ENCODE assay signal across 9 cellular contexts in the genomic region with DNA sequence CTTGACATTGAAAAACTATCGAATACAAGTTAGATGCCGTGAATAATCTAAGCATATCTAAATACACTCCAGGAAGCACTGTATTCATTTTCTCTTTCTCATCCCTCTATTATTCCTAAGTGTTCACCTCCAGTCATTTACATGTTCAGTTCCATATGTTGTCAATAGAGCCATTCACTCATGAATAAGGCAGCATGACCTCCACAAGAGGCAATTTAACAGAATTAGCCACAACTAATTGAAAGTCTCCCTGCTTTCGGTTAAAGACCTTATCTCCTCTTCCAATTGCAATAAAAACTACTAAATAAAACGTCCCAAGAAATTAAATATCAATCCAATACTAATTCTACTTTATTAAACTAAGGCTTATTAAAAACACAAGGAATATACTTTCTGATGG. TPM values are rescaled to one million over a fixed set of nuclear protein-coding genes. Genes with fewer than 3 reads are reported as not detected.
DNase-seq lines count a peak whose midpoint lies in the region; ATAC-seq, FAIRE-seq and TF ChIP-seq lines count a peak whose summit lies in the region.
"Had no signal": no experiment of that assay in that cellular context is flagged by ENCODE, and none has a peak within 500 bp of the region (broad histone marks: within the 10 kb centered on the region; RNA-seq: fewer than 3 reads in every experiment).

No MANE protein-coding gene starts in this region.

- H3K9ac ChIP-seq in GM12878 (ENCODE audit: control insufficient read depth, insufficient read depth, low read length) = no peak overlapping the region
- peak overlapping the region; percentile 26; the same call in 1 of the 2 replicates for H3K9ac ChIP-seq in HepG2 (ENCODE audit: insufficient read depth, low read depth, low read length)

- no TSS peak for BruUV-seq in GM12878 (replicated peaks; lab: Mats Ljungman, UMichigan)
- TSS peak; percentile 44 for BruUV-seq in HepG2 (replicated peaks; lab: Mats Ljungman, UMichigan)

- H2AFZ ChIP-seq in GM12878 (ENCODE audit: control insufficient read depth, low read depth, low read length) (no peak overlapping the region), HepG2 (ENCODE audit: low read length) (no peak overlapping the region)

- H3K4me1 ChIP-seq in GM12878 (ENCODE audit: control insufficient read depth, insufficient read depth, low read length) = peaks cover 3% of the 10 kb centered on the region; the same call in 1 of the 2 replicates
- H3K4me1 ChIP-seq in HepG2 (ENCODE audit: insufficient read depth, low read length) = peaks cover 57% of the 10 kb centered on the region
- H3K4me1 ChIP-seq in tibial artery = peaks cover 0 to 43% (median 11%) of the 10 kb centered on the region in 4 donors

- H3K9me3 ChIP-seq in GM12878 (replicated peaks; ENCODE audit: control insufficient read depth, insufficient read depth, low read length) = no peaks in the 10 kb centered on the region
- no peaks in the 10 kb centered on the region for H3K9me3 ChIP-seq in HepG2 (ENCODE audit: low read length)
- no peaks in the 10 kb centered on the region for H3K9me3 ChIP-seq in tibial artery
- no peaks in the 10 kb centered on the region for H3K9me3 ChIP-seq in WERI-Rb-1 (ENCODE audit: severe bottlenecking)

- 69% methylated on average over 4 of the region's 4 CpGs for WGBS in GM12878 (ENCODE audit: insufficient coverage, insufficient replicate concordance, low lambda C conversion rate, missing lambda C conversion rate)
- WGBS in HepG2 (ENCODE audit: low lambda C conversion rate) = 24% methylated on average over 4 of the region's 4 CpGs

- H3K79me2 ChIP-seq in GM12878 (ENCODE audit: control insufficient read depth, insufficient read depth, low read length) (peaks cover 30% of the 10 kb centered on the region), HepG2 (ENCODE audit: insufficient read depth, low read length) (peaks cover 48% of the 10 kb centered on the region)

- peak overlapping the region; percentile 13; the same call in 1 of the 2 replicates for H3K4me3 ChIP-seq in GM12878
- peak overlapping the region; percentile 35 to 92 (median 80); a peak in 5 of 6 replicates for H3K4me3 ChIP-seq in HepG2 (replicated peaks in 1 of 3; ENCODE audit: insufficient read depth in 1 of 3, low read depth in 2 of 3, low read length in 3 of 3)
- H3K4me3 ChIP-seq in tibial artery = peak overlapping the region; percentile 91 to 96
- no peak overlapping the region for H3K4me3 ChIP-seq in WERI-Rb-1 (ENCODE audit: low read depth, low read length)

- no peak for FAIRE-seq in GM12878 (lab: Jason Lieb, UNC)
- no peak for FAIRE-seq in HepG2 (lab: Jason Lieb, UNC)
- FAIRE-seq: A204.1 had no signal

- intact Hi-C loops in GM12878 (cut with micrococcal nuclease; ENCODE audit: unreplicated experiment) = no loop called here
- intact Hi-C loops in HepG2 (cut with micrococcal nuclease; ENCODE audit: unreplicated experiment) = loop anchor here (5.0 kb wide), 1 partner anchor 36 kb away; no protein-coding TSS in a partner anchor
- intact Hi-C loops in tibial artery (cut with DNase I; ENCODE audit: low total_unique reads) = loop anchor here (5.0 kb wide), 2 partner anchors 36 to 381 kb away; no protein-coding TSS in a partner anchor

- H3K27me3 ChIP-seq in GM12878 (replicated peaks in 1 of 2; ENCODE audit: control insufficient read depth in 2 of 2, insufficient read depth in 2 of 2, low read length in 1 of 2) (no peaks in the 10 kb centered on the region), HepG2 (ENCODE audit: control insufficient read depth in 1 of 2, insufficient read depth in 2 of 2, low read length in 2 of 2) (no peaks in the 10 kb centered on the region), tibial artery (no peaks in the 10 kb centered on the region), WERI-Rb-1 (ENCODE audit: insufficient read depth, low read depth, severe bottlenecking) (no peaks in the 10 kb centered on the region)

- ATAC-seq in GM12878 (no peak), HepG2 (no peak), HG02798 (IDR thresholded peaks at IDR 0.05; ENCODE audit: poor library complexity, unreplicated experiment) (no peak)

- RAD21 ChIA-PET in GM12878 (lab: Charles Lee; ENCODE audit: unreplicated experiment) = no interaction called here

- no peaks in the 10 kb centered on the region for H3K36me3 ChIP-seq in GM12878 (ENCODE audit: control insufficient read depth in 2 of 2, insufficient read depth in 2 of 2, low read length in 1 of 2)
- no peaks in the 10 kb centered on the region for H3K36me3 ChIP-seq in HepG2 (replicated peaks in 1 of 2; ENCODE audit: control insufficient read depth in 1 of 2, insufficient read depth in 2 of 2, low read length in 2 of 2)
- peaks cover 0 to 4% (median 3%) of the 10 kb centered on the region in 3 donors for H3K36me3 ChIP-seq in tibial artery
- 0 out of 2 replicates have a peak, but pooled peaks cover 1% of the 10 kb centered on the region for H3K36me3 ChIP-seq in WERI-Rb-1

- CTCF ChIA-PET in GM12878 (lab: Yijun Ruan, JAX) (no interaction called here), HepG2 (lab: Yijun Ruan, JAX; ENCODE audit: low intra/inter-chr PET ratio, low total read pairs) (no interaction called here)

- POLR2A ChIA-PET in GM12878 (lab: Charles Lee) = no interaction called here
- POLR2A ChIA-PET in HepG2 (lab: Yijun Ruan, JAX) = no interaction called here

- H4K20me1 ChIP-seq in GM12878 (ENCODE audit: control insufficient read depth, insufficient read depth) (no peaks in the 10 kb centered on the region), HepG2 (ENCODE audit: insufficient read depth, low read length) (no peaks in the 10 kb centered on the region)

- no peak for TF ChIP-seq POLR2A in GM12878 (IDR thresholded peaks at IDR 0.05; ENCODE audit: low read depth, low read length)
- TF ChIP-seq POLR2A in HepG2 (IDR thresholded peaks at IDR 0.05; ENCODE audit: insufficient read depth in 1 of 2, low read depth in 2 of 2, low read length in 2 of 2) = no peak

- DNase-seq in NCI-H1105 treated with DMSO at 0.1 percent for 48 hours (lab: John Stamatoyannopoulos, UW) (peak; percentile 4), NCI-H1105 (lab: John Stamatoyannopoulos, UW) (no peak), GM12878 (ENCODE audit: low read depth, low spot score) (no peak), HepG2 (ENCODE audit: low spot score) (no peak), tibial artery (no peak), WERI-Rb-1 (no peak), NCI-H2107 treated with DMSO at 0.1 percent for 48 hours (lab: John Stamatoyannopoulos, UW; ENCODE audit: unreplicated experiment) (no peak)

- H3K27ac ChIP-seq in GM12878 (ENCODE audit: control insufficient read depth, insufficient read depth) = no peak overlapping the region
- no peak overlapping the region for H3K27ac ChIP-seq in HepG2 (ENCODE audit: extremely low read length, insufficient read depth, low read length)
- H3K27ac ChIP-seq in tibial artery = peak overlapping the region; percentile 97 to 98
- no peak overlapping the region for H3K27ac ChIP-seq in WERI-Rb-1

- in situ Hi-C loops in GM12878 (cut with MboI) (no loop called here), HepG2 (cut with HindIII; ENCODE audit: extremely low pct_ligation_motif_present, low pct_unique_long_range_greater_than_20kb) (no loop called here)

- H3K4me2 ChIP-seq in GM12878 (ENCODE audit: control insufficient read depth, insufficient read depth) (peak overlapping the region; percentile 66; the same call in 1 of the 2 replicates), HepG2 (ENCODE audit: low read depth, low read length) (peak overlapping the region; percentile 96)

- TF ChIP-seq CTCF in GM12878 (IDR thresholded peaks at IDR 0.05 in 2 of 3, conservative IDR thresholded peaks at IDR 0.05 in 1 of 3; ENCODE audit: control insufficient read depth in 2 of 3, extremely low read depth in 1 of 3, insufficient read depth in 1 of 3, low read depth in 3 of 3, low read length in 3 of 3) (no peak), HepG2 (CRISPR knock-in tag; IDR thresholded peaks at IDR 0.05) (no peak), tibial artery (IDR thresholded peaks at IDR 0.05) (no peak), WERI-Rb-1 (IDR thresholded peaks at IDR 0.05; ENCODE audit: low read depth, low read length) (no peak)

- TF ChIP-seq RAD21 in GM12878 (IDR thresholded peaks at IDR 0.05; ENCODE audit: insufficient read depth, low read depth, low read length) (no peak), HepG2 (CRISPR knock-in tag; IDR thresholded peaks at IDR 0.05) (no peak)

- no peak for TF ChIP-seq EP300 in GM12878 (IDR thresholded peaks at IDR 0.05; ENCODE audit: borderline replicate concordance in 1 of 2, control insufficient read depth in 1 of 2, low read depth in 2 of 2, low read length in 2 of 2)
- no peak for TF ChIP-seq EP300 in HepG2 (IDR thresholded peaks at IDR 0.05; ENCODE audit: low read depth in 2 of 2, low read length in 2 of 2)
- TF ChIP-seq EP300 in HepG2 (CRISPR knock-in tag; IDR thresholded peaks at IDR 0.05; ENCODE audit: borderline replicate concordance) = no peak

- SMC1A ChIA-PET in GM12878 (lab: Charles Lee; ENCODE audit: uncharacterized antibody, unreplicated experiment) = interaction anchor here (0.8 to 1.1 kb wide), 2 partner anchors 9 to 18 kb away, joined by 3 to 4 read pairs; no protein-coding TSS in a partner anchor

RNA-seq across cellular contexts. Expression of gene LRIG3, which starts 1.8 kb away (rescaled TPM):
- total RNA-seq in GM12878 (2013; cell fraction: nucleolus; rRNA removed) = 2.3 and 4.1 TPM in 2 replicates
- 7.7 and 9.4 TPM in 2 replicates for total RNA-seq in GM12878 (2014; rRNA removed)
- total RNA-seq in GM12878 (2014; rRNA removed; fragmentation: Illumina TruSeq; extraction: Trizol) = 7.2 and 8.9 TPM in 2 replicates
- 6.1 and 8.5 TPM in 2 replicates for total RNA-seq in GM12878 (2021)
- polyA plus RNA-seq in GM12878 (2011; ENCODE audit: low read depth) = 3.4 TPM
- 1.4 and 2.1 TPM in 2 replicates for polyA plus RNA-seq in GM12878 (2011; rRNA removed)
- polyA plus RNA-seq in GM12878 (2011; cell fraction: cytosol; rRNA removed) = 0.99 and 1.1 TPM in 2 replicates
- polyA plus RNA-seq in GM12878 (2011; cell fraction: nucleus; rRNA removed) = 2.0 and 2.9 TPM in 2 replicates
- polyA plus RNA-seq in GM12878 (2012) = 3.2 and 4.8 TPM in 2 replicates
- polyA plus RNA-seq in GM12878 (2014; fragmentation: Illumina TruSeq; extraction: Trizol) = 4.1 and 9.0 TPM in 2 replicates
- 1 to 10 TPM in 1 of 2 experiments, under 1 TPM in 1; 0.95 to 1.1 TPM for polyA plus RNA-seq in GM12878 (2014; fragmentation: Nextera tagmentation; extraction: Ambion mirVana)
- polyA plus RNA-seq in GM12878 (2014; rRNA removed) = 3.4 and 6.8 TPM in 2 replicates
- 1 to 10 TPM; 4.7 to 5.2 TPM for polyA plus RNA-seq in GM12878 (2016; fragmentation: Nextera tagmentation; extraction: Ambion mirVana)
- polyA minus RNA-seq in GM12878 (2011; rRNA and poly(A)+ RNA removed) = 3.2 and 5.0 TPM in 2 replicates
- polyA minus RNA-seq in GM12878 (2011; cell fraction: cytosol; rRNA and poly(A)+ RNA removed) = 0.94 and 1.2 TPM in 2 replicates
- polyA minus RNA-seq in GM12878 (2011; cell fraction: nucleus; rRNA and poly(A)+ RNA removed) = 2.9 and 6.4 TPM in 2 replicates
- 9.9 and 17.4 TPM in 2 replicates for total RNA-seq in HepG2 (2016; rRNA removed; fragmentation: Illumina TruSeq; extraction: Trizol)
- total RNA-seq in HepG2 (2016; cell fraction: cytosol; rRNA removed; fragmentation: Illumina TruSeq; extraction: Trizol; ENCODE audit: low read depth) = 2.5 and 3.0 TPM in 2 replicates
- 9.0 and 13.5 TPM in 2 replicates for total RNA-seq in HepG2 (2016; cell fraction: insoluble cytoplasmic fraction; rRNA removed; fragmentation: Illumina TruSeq; extraction: Trizol)
- 5.6 and 5.9 TPM in 2 replicates for total RNA-seq in HepG2 (2016; cell fraction: membrane; rRNA removed; fragmentation: Illumina TruSeq; extraction: Trizol)
- 29.0 and 31.5 TPM in 2 replicates for total RNA-seq in HepG2 (2016; cell fraction: nucleus; rRNA removed; fragmentation: Illumina TruSeq; extraction: Trizol)
- 7.7 TPM in 2 replicates for polyA plus RNA-seq in HepG2 (2011; rRNA removed)
- 5.6 and 6.5 TPM in 2 replicates for polyA plus RNA-seq in HepG2 (2011; cell fraction: cytosol; rRNA removed)
- polyA plus RNA-seq in HepG2 (2011; cell fraction: nucleus; rRNA removed) = 6.5 and 6.7 TPM in 2 replicates
- polyA plus RNA-seq in HepG2 (2012) = 7.2 and 7.6 TPM in 2 replicates
- 0.49 and 0.58 TPM in 2 replicates for polyA plus RNA-seq in HepG2 (2016; cell fraction: cytosol; fragmentation: Illumina TruSeq; extraction: Trizol; ENCODE audit: low read depth)
- 4.9 and 6.3 TPM in 2 replicates for polyA plus RNA-seq in HepG2 (2016; cell fraction: insoluble cytoplasmic fraction; fragmentation: Illumina TruSeq; extraction: Trizol; ENCODE audit: low read depth)
- 0.96 and 1.0 TPM in 2 replicates for polyA plus RNA-seq in HepG2 (2016; cell fraction: membrane; fragmentation: Illumina TruSeq; extraction: Trizol; ENCODE audit: low read depth)
- polyA plus RNA-seq in HepG2 (2016; cell fraction: nucleus; fragmentation: Illumina TruSeq; extraction: Trizol; ENCODE audit: insufficient read depth, low read depth) = 10.9 and 12.4 TPM in 2 replicates
- 16.2 and 25.7 TPM in 2 replicates for polyA minus RNA-seq in HepG2 (2011; rRNA and poly(A)+ RNA removed; ENCODE audit: low replicate concordance)
- polyA minus RNA-seq in HepG2 (2011; cell fraction: cytosol; rRNA and poly(A)+ RNA removed) = 6.6 and 7.4 TPM in 2 replicates
- 51.0 and 58.3 TPM in 2 replicates for polyA minus RNA-seq in HepG2 (2011; cell fraction: nucleus; rRNA and poly(A)+ RNA removed)

Comparison
In these comparisons a context has a peak if more than half of its experiments do, and no peak if none do; other contexts are left out.
1. H3K27ac ChIP-seq: peak in tibial artery (2 of 2); none in GM12878 (single experiment), HepG2 (single experiment) and WERI-Rb-1 (single experiment).